Comparison of ENCODE assay signal across 7 cellular contexts in genomic region chr11:124801014-124801413, GRCh38. TPM values are rescaled to one million over a fixed set of nuclear protein-coding genes. Genes with fewer than 3 reads are reported as not detected.
DNase-seq lines count a peak whose midpoint lies in the region; ATAC-seq and TF ChIP-seq lines count a peak whose summit lies in the region.

No MANE protein-coding gene starts in this region.

- no peaks in the 10 kb centered on the region for H3K36me3 ChIP-seq in SK-N-MC (ENCODE audit: insufficient read depth, low read length)

- H3K4me3 ChIP-seq in SK-N-MC (peak overlapping the region; percentile 93), fibroblast of mammary gland (ENCODE audit: control insufficient read depth, low read depth, low read length) (peak overlapping the region; percentile 73)

- peaks cover 27% of the 10 kb centered on the region for H3K4me1 Mint-ChIP-seq in osteocyte (ENCODE audit: unreplicated experiment)

- H3K9me3 Mint-ChIP-seq in osteocyte (ENCODE audit: unreplicated experiment), result no peaks in the 10 kb centered on the region

- peak overlapping the region; percentile 98 for H3K27ac Mint-ChIP-seq in osteocyte (ENCODE audit: unreplicated experiment)

- peak; percentile 22 for DNase-seq in H4 (ENCODE audit: low spot score)
- no peak for DNase-seq in SK-N-MC (ENCODE audit: low read depth, low spot score)
- peak; percentile 82 for DNase-seq in fibroblast of mammary gland (ENCODE audit: low read depth)
- no peak for DNase-seq in osteocyte (ENCODE audit: extremely low spot score, unreplicated experiment)
- no peak for DNase-seq in NCI-H2227 (lab: John Stamatoyannopoulos, UW; ENCODE audit: unreplicated experiment)
- no peak for DNase-seq in COLO668 (lab: John Stamatoyannopoulos, UW; ENCODE audit: unreplicated experiment)

- peak overlapping the region; percentile 93 for H3K9ac ChIP-seq in SK-N-MC (ENCODE audit: insufficient read length)

- H3K27me3 Mint-ChIP-seq in osteocyte (ENCODE audit: unreplicated experiment), result no peaks in the 10 kb centered on the region

- 0 out of 2 replicates have a peak overlapping the region, but pooled peaks have one; percentile 88 for H3K27ac ChIP-seq in SK-N-MC

- no peak for TF ChIP-seq CTCF in fibroblast of mammary gland (conservative IDR thresholded peaks at IDR 0.05; ENCODE audit: control insufficient read depth, insufficient read depth, low read depth, low read length)
- TF ChIP-seq CTCF in osteocyte (IDR thresholded peaks at IDR 0.05), result no peak

- no peak for ATAC-seq in HG03135 (IDR thresholded peaks at IDR 0.05; ENCODE audit: unreplicated experiment)

- H3K9me3 ChIP-seq in SK-N-MC (ENCODE audit: low read depth, low read length), result no peaks in the 10 kb centered on the region

- H3K36me3 Mint-ChIP-seq in osteocyte (ENCODE audit: unreplicated experiment), result no peaks in the 10 kb centered on the region

- peak overlapping the region; percentile 91 for H3K4me3 Mint-ChIP-seq in osteocyte (ENCODE audit: unreplicated experiment)

RNA-seq across cellular contexts. Expression of gene MSANTD2, which starts 0.8 kb away (rescaled TPM):
- total RNA-seq in H4 (2014; rRNA removed; shearing (Covaris generic)), result 10.7 and 13.2 TPM in 2 replicates
- total RNA-seq in osteocyte, result 14.3 and 15.2 TPM in 2 replicates

RNA-seq across cellular contexts. Expression of gene ESAM, which starts 38.9 kb away (rescaled TPM):
- total RNA-seq in H4 (2014; rRNA removed; shearing (Covaris generic)), result 0.33 TPM in 1 of 2 replicates, not detected in the other
- total RNA-seq in osteocyte, result 0.71 and 1.7 TPM in 2 replicates

RNA-seq across cellular contexts. Expression of gene VSIG2, which starts 49.0 kb away (rescaled TPM):
- not detected in 2 replicates for total RNA-seq in H4 (2014; rRNA removed; shearing (Covaris generic))
- total RNA-seq in osteocyte, result 0.30 TPM in 1 of 2 replicates, not detected in the other

Comparison
In these comparisons a context has a peak if more than half of its experiments do, and no peak if none do; other contexts are left out.
1. DNase-seq: peak in H4 (single experiment) and fibroblast of mammary gland (single experiment); none in SK-N-MC (single experiment), osteocyte (single experiment), NCI-H2227 (single experiment) and COLO668 (single experiment).